In genomic region chr7:132472463-132473120, GRCh38 we compare ENCODE assay signal across 1 cellular context.
TF ChIP-seq lines count a peak whose summit lies in the region.

No MANE protein-coding gene starts in this region.

TF ChIP-seq in HEK293, 187 proteins besides CTCF, POLR2A, EP300 and RAD21 (continued from another document):
- no peak for TF ChIP-seq ZBTB10 (tag by site-specific recombination; IDR thresholded peaks at IDR 0.05)
- TF ChIP-seq ZFP37 (tag by site-specific recombination; IDR thresholded peaks at IDR 0.05), result no peak
- 0 out of 2 replicates have a peak, but pooled peaks have one; percentile 20 for TF ChIP-seq SP2 (tag by site-specific recombination; IDR thresholded peaks at IDR 0.05)
- no peak for TF ChIP-seq HOXA7 (CRISPR knock-in tag; IDR thresholded peaks at IDR 0.05; ENCODE audit: borderline replicate concordance)
- TF ChIP-seq ZBTB20 (tag by site-specific recombination; IDR thresholded peaks at IDR 0.05), result 0 out of 2 replicates have a peak, but pooled peaks have one; percentile 22
- TF ChIP-seq ZEB2 (tag by site-specific recombination; IDR thresholded peaks at IDR 0.05), result peak; percentile 93
- no peak for TF ChIP-seq ZNF560 (tag by site-specific recombination; IDR thresholded peaks at IDR 0.05; ENCODE audit: borderline replicate concordance)
- no peak for TF ChIP-seq ZNF626 (tag by site-specific recombination; IDR thresholded peaks at IDR 0.05)
TF ChIP-seq in HEK293: peak in this region for 58.
